In genomic region chr2:7612969-7613368, GRCh38 we compare ENCODE assay signal across 24 cellular contexts.
DNase-seq lines count a peak whose midpoint lies in the region; ATAC-seq, FAIRE-seq and TF ChIP-seq lines count a peak whose summit lies in the region.
"Had no signal": no experiment of that assay in that cellular context is flagged by ENCODE, and none has a peak within 500 bp of the region (broad histone marks: within the 10 kb centered on the region; RNA-seq: fewer than 3 reads in every experiment).

No MANE protein-coding gene starts in this region.

- no peaks in the 10 kb centered on the region for H3F3A ChIP-seq in PC-3 (ENCODE audit: low read length, unreplicated experiment)

- no peak for TF ChIP-seq EP300 in transverse colon (IDR thresholded peaks at IDR 0.05; ENCODE audit: low read depth)

- H3K4me2 ChIP-seq in PC-3 (ENCODE audit: low read length) = no peak overlapping the region
- no peak overlapping the region for H3K4me2 ChIP-seq in mesendoderm (ENCODE audit: low read length)

- FAIRE-seq in bronchial epithelial cell (lab: Jason Lieb, UNC) = no peak
- FAIRE-seq: HTR-8/SVneo had no signal

- H3K9ac ChIP-seq in PC-3 (ENCODE audit: low read length) = no peak overlapping the region
- H3K9ac ChIP-seq in mesendoderm (ENCODE audit: low read length) = no peak overlapping the region

- DNase-seq in AG20443 (ENCODE audit: low spot score) (peak; percentile 80), PC-3 (peak; percentile 71), bronchial epithelial cell (ENCODE audit: low read depth) (peak; percentile 7), mesendoderm (peak; percentile 32), transverse colon (no peak), thyroid gland (no peak), spleen (no peak)
- DNase-seq: activated B cell treated with CpG ODN at 0.5 μM for 24 hours; activated T-cell treated with anti-CD3 and anti-CD28 coated beads, Interleukin-2, amount 50 U/mL, for 48 hours; glutamatergic neuron; Kasumi-1; left ventricle myocardium superior; NCI-H1105; NCI-H526 treated with DMSO at 0.1 percent for 48 hours; retina; SJCRH30; T-helper 2 cell had no signal

- H3K27me3 ChIP-seq in PC-3 (ENCODE audit: low read length) (no peaks in the 10 kb centered on the region), bronchial epithelial cell (ENCODE audit: control insufficient read depth, insufficient read depth, low read length) (no peaks in the 10 kb centered on the region), mesendoderm (ENCODE audit: insufficient read depth, low read length, poor library complexity) (no peaks in the 10 kb centered on the region), transverse colon (no peaks in the 10 kb centered on the region), thyroid gland (no peaks in the 10 kb centered on the region), spleen (replicated peaks in 1 of 7) (peaks cover 0 to 4% (median 0%) of the 10 kb centered on the region in 7 donors)
- H3K27me3 ChIP-seq: SJCRH30 had no signal

- CTCF ChIA-PET in PC-3 (lab: Charles Lee) = no interaction called here

- intact Hi-C loops in PC-3 (cut with micrococcal nuclease) (no loop called here), transverse colon (cut with DNase I; ENCODE audit: low total_unique reads) (no loop called here), thyroid gland (cut with DNase I) (no loop called here), spleen (cut with DNase I; ENCODE audit: low total_unique reads) (no loop called here)

- H3K79me1 ChIP-seq in mesendoderm (ENCODE audit: low read length) = no peaks in the 10 kb centered on the region

- BruUV-seq in PC-3 (replicated peaks; lab: Mats Ljungman, UMichigan) = no TSS peak

- H3K23ac ChIP-seq in mesendoderm (ENCODE audit: low read length) = no peak overlapping the region

- no peak overlapping the region for H4K8ac ChIP-seq in mesendoderm (ENCODE audit: low read depth, low read length)

- peak; percentile 84 for ATAC-seq in PC-3
- ATAC-seq in HG02759 (IDR thresholded peaks at IDR 0.05; ENCODE audit: unreplicated experiment) = no peak
- ATAC-seq: activated naive CD4-positive, alpha-beta T cell treated with anti-CD3 and anti-CD28 coated beads, Interleukin-2, amount 50 U/mL, for 72 hours; esophagus mucosa; left ventricle myocardium superior; stimulated activated memory B cell treated with anti-CD40 and anti-IgM and Interleukin-4, amounts not matched to agents 10 μg/mL and 1 μg/mL and 100 μg/mL, for 72 hours had no signal

- H3K79me2 ChIP-seq in PC-3 (ENCODE audit: low read length) (no peaks in the 10 kb centered on the region), mesendoderm (ENCODE audit: control insufficient read depth, insufficient read depth, low read length) (no peaks in the 10 kb centered on the region)

- no peaks in the 10 kb centered on the region for H4K20me1 ChIP-seq in PC-3 (ENCODE audit: low read length)

- no CpG with 5 or more reads among the region's 3 CpGs for WGBS in mesendoderm (ENCODE audit: extremely low coverage, insufficient coverage, low lambda C conversion rate)
- 56 to 60% methylated on average over 3 of the region's 3 CpGs for WGBS in transverse colon (ENCODE audit: low coverage in 1 of 2), 2 donors
- 64 to 65% methylated on average over 3 of the region's 3 CpGs for WGBS in thyroid gland, 2 donors
- 61 to 81% (median 70%) methylated on average over 3 of the region's 3 CpGs for WGBS in spleen, 5 donors

- H3K4me3 ChIP-seq in PC-3 (ENCODE audit: low read length) = no peak overlapping the region
- H3K4me3 ChIP-seq in bronchial epithelial cell (ENCODE audit: low read depth, low read length) = no peak overlapping the region
- no peak overlapping the region for H3K4me3 ChIP-seq in mesendoderm (ENCODE audit: low read length)
- H3K4me3 ChIP-seq in transverse colon = no peak overlapping the region
- H3K4me3 ChIP-seq in thyroid gland (replicated peaks in 1 of 3) = no peak overlapping the region
- no peak overlapping the region for H3K4me3 ChIP-seq in spleen
- H3K4me3 ChIP-seq: SJCRH30, thoracic aorta had no signal

- POLR2A ChIA-PET in PC-3 (lab: Charles Lee; ENCODE audit: unreplicated experiment) = interaction anchor here (0.7 kb wide), 1 partner anchor 111 kb away, joined by 4 read pairs; no protein-coding TSS in a partner anchor

- no peak overlapping the region for H2AK5ac ChIP-seq in mesendoderm (ENCODE audit: low read length)

- H2AFZ ChIP-seq in PC-3 (ENCODE audit: low read length) = peak overlapping the region; percentile 36; the same call in 1 of the 2 replicates

- peaks cover 6% of the 10 kb centered on the region for H3K4me1 ChIP-seq in PC-3 (ENCODE audit: insufficient read depth, low read length)
- H3K4me1 ChIP-seq in mesendoderm (ENCODE audit: control insufficient read depth, low read depth, low read length) = no peaks in the 10 kb centered on the region
- no peaks in the 10 kb centered on the region for H3K4me1 ChIP-seq in transverse colon
- H3K4me1 ChIP-seq in thyroid gland = no peaks in the 10 kb centered on the region
- H3K4me1 ChIP-seq in spleen = no peaks in the 10 kb centered on the region
- H3K4me1 ChIP-seq: SJCRH30 had no signal

- H3K27ac ChIP-seq in PC-3 (ENCODE audit: low read length) (no peak overlapping the region), mesendoderm (ENCODE audit: low read depth, low read length) (no peak overlapping the region), transverse colon (no peak overlapping the region), thyroid gland (no peak overlapping the region), spleen (no peak overlapping the region)
- H3K27ac ChIP-seq: SJCRH30, thoracic aorta had no signal

- H3K18ac ChIP-seq in mesendoderm (ENCODE audit: low read length) = no peak overlapping the region

- H2BK120ac ChIP-seq in mesendoderm (ENCODE audit: low read depth, low read length) = no peak overlapping the region

- no peak overlapping the region for H3K56ac ChIP-seq in mesendoderm (ENCODE audit: low read length)

- H3K4ac ChIP-seq in mesendoderm (ENCODE audit: low read depth, low read length) = no peak overlapping the region

- no peak overlapping the region for H4K5ac ChIP-seq in mesendoderm (ENCODE audit: low read length)

- H3K36me3 ChIP-seq in PC-3 (ENCODE audit: low read depth, low read length) = no peaks in the 10 kb centered on the region
- H3K36me3 ChIP-seq in bronchial epithelial cell (ENCODE audit: control insufficient read depth, insufficient read depth, low read length) = no peaks in the 10 kb centered on the region
- no peaks in the 10 kb centered on the region for H3K36me3 ChIP-seq in mesendoderm (ENCODE audit: control insufficient read depth, insufficient read depth, low read length)
- no peaks in the 10 kb centered on the region for H3K36me3 ChIP-seq in transverse colon
- no peaks in the 10 kb centered on the region for H3K36me3 ChIP-seq in thyroid gland
- H3K36me3 ChIP-seq in spleen = no peaks in the 10 kb centered on the region
- H3K36me3 ChIP-seq: SJCRH30, thoracic aorta had no signal

- H3K9me2 ChIP-seq in PC-3 (replicated peaks; ENCODE audit: low read length) = no peaks in the 10 kb centered on the region

- no peaks in the 10 kb centered on the region for H3K9me3 ChIP-seq in PC-3 (ENCODE audit: low read length)
- no peaks in the 10 kb centered on the region for H3K9me3 ChIP-seq in transverse colon
- no peaks in the 10 kb centered on the region for H3K9me3 ChIP-seq in thyroid gland
- H3K9me3 ChIP-seq in spleen = no peaks in the 10 kb centered on the region
- H3K9me3 ChIP-seq: Caco-2, SJCRH30, thoracic aorta had no signal

- in situ Hi-C loops in transverse colon (cut with MboI; ENCODE audit: low pct_ligation_motif_present in 1 of 4, low pct_unique_long_range_greater_than_20kb in 1 of 4, low sequenced_read_pairs in 3 of 4) = no loop called here

- H2BK5ac ChIP-seq in mesendoderm (ENCODE audit: low read length) = no peak overlapping the region

- H2BK15ac ChIP-seq in mesendoderm (replicated peaks; ENCODE audit: low read depth) = no peak overlapping the region

- no peak for TF ChIP-seq POLR2A in transverse colon (IDR thresholded peaks at IDR 0.05)
- TF ChIP-seq POLR2A in thyroid gland (IDR thresholded peaks at IDR 0.05) = no peak
- TF ChIP-seq POLR2A in spleen (IDR thresholded peaks at IDR 0.05) = no peak

- TF ChIP-seq CTCF in PC-3 (conservative IDR thresholded peaks at IDR 0.05; ENCODE audit: low read depth, low read length) = no peak
- no peak for TF ChIP-seq CTCF in bronchial epithelial cell (IDR thresholded peaks at IDR 0.05; ENCODE audit: insufficient read depth, low read length, severe bottlenecking)
- no peak for TF ChIP-seq CTCF in transverse colon (IDR thresholded peaks at IDR 0.05)
- TF ChIP-seq CTCF in thyroid gland (IDR thresholded peaks at IDR 0.05) = no peak
- TF ChIP-seq CTCF in spleen (IDR thresholded peaks at IDR 0.05 in 8 of 11, conservative IDR thresholded peaks at IDR 0.05 in 3 of 11) = no peak

Comparison
In these comparisons a context has a peak if more than half of its experiments do, and no peak if none do; other contexts are left out.
1. DNase-seq: peak in AG20443 (single experiment), PC-3 (single experiment), bronchial epithelial cell (single experiment) and mesendoderm (single experiment); none in transverse colon (single experiment), thyroid gland (0 of 2) and spleen (single experiment).